22 cellular contexts compared by ENCODE assay signal in genomic region chr4:40187386-40187913, GRCh38. TPM values are rescaled to one million over a fixed set of nuclear protein-coding genes. Genes with fewer than 3 reads are reported as not detected.
DNase-seq lines count a peak whose midpoint lies in the region; ATAC-seq lines count a peak whose summit lies in the region.
"Had no signal": no experiment of that assay in that cellular context is flagged by ENCODE, and none has a peak within 500 bp of the region (broad histone marks: within the 10 kb centered on the region; RNA-seq: fewer than 3 reads in every experiment).

No MANE protein-coding gene starts in this region.

- no peaks in the 10 kb centered on the region for H3K36me3 ChIP-seq in KOPT-K1 (ENCODE audit: insufficient read depth, low read length)
- H3K36me3 ChIP-seq: thyroid gland had no signal

- H3K27ac Mint-ChIP-seq in activated naive CD4-positive, alpha-beta T cell treated with anti-CD3 and anti-CD28 coated beads, Interleukin-2, amount 50 U/mL, for 24 hours = peak overlapping the region; percentile 80
- H3K27ac Mint-ChIP-seq in activated T-helper 17 cell treated with anti-CD3 and anti-CD28 coated beads, Interleukin-2, amount 50 U/mL, for 72 hours = peak overlapping the region; percentile 90
- peak overlapping the region; percentile 75 for H3K27ac Mint-ChIP-seq in stimulated activated naive B cell treated with anti-CD40 and anti-IgM and Interleukin-4, amounts not matched to agents 10 μg/mL and 1 μg/mL and 100 μg/mL, for 72 hours
- H3K27ac Mint-ChIP-seq: activated naive CD4-positive, alpha-beta T cell treated with anti-CD3 and anti-CD28 coated beads, Interleukin-2, amount 10 ng/mL, durations not matched to agents 7 days and 5 days; brain had no signal

- no peaks in the 10 kb centered on the region for H3K27me3 Mint-ChIP-seq in activated naive CD4-positive, alpha-beta T cell treated with anti-CD3 and anti-CD28 coated beads, Interleukin-2, amount 50 U/mL, for 24 hours
- H3K27me3 Mint-ChIP-seq in activated T-helper 17 cell treated with anti-CD3 and anti-CD28 coated beads, Interleukin-2, amount 50 U/mL, for 72 hours = no peaks in the 10 kb centered on the region
- no peaks in the 10 kb centered on the region for H3K27me3 Mint-ChIP-seq in stimulated activated naive B cell treated with anti-CD40 and anti-IgM and Interleukin-4, amounts not matched to agents 10 μg/mL and 1 μg/mL and 100 μg/mL, for 72 hours
- H3K27me3 Mint-ChIP-seq: activated naive CD4-positive, alpha-beta T cell treated with anti-CD3 and anti-CD28 coated beads, Interleukin-2, amount 10 ng/mL, durations not matched to agents 7 days and 5 days; brain had no signal

- no peaks in the 10 kb centered on the region for H3K9me3 ChIP-seq in KOPT-K1 (ENCODE audit: insufficient read depth, low read length, poor library complexity, severe bottlenecking)
- H3K9me3 ChIP-seq: thyroid gland had no signal

- peak overlapping the region; percentile 96 for H3K27ac ChIP-seq in KOPT-K1 (ENCODE audit: low read depth, low read length, poor library complexity, severe bottlenecking)
- H3K27ac ChIP-seq: hepatocyte, RWPE1, thyroid gland had no signal

- peak; percentile 61 for ATAC-seq in activated T-helper 17 cell treated with anti-CD3 and anti-CD28 coated beads, Interleukin-2, amount 50 U/mL, for 72 hours (replicated peaks)
- no peak for ATAC-seq in stimulated activated naive B cell treated with anti-CD40 and anti-IgM and Interleukin-4, amounts not matched to agents 10 μg/mL and 1 μg/mL and 100 μg/mL, for 72 hours (replicated peaks)
- no peak for ATAC-seq in HG03196 (IDR thresholded peaks at IDR 0.05; ENCODE audit: unreplicated experiment)

- H3K9me3 Mint-ChIP-seq in activated naive CD4-positive, alpha-beta T cell treated with anti-CD3 and anti-CD28 coated beads, Interleukin-2, amount 50 U/mL, for 24 hours = peaks cover 5% of the 10 kb centered on the region
- H3K9me3 Mint-ChIP-seq in activated T-helper 17 cell treated with anti-CD3 and anti-CD28 coated beads, Interleukin-2, amount 50 U/mL, for 72 hours = peaks cover 3% of the 10 kb centered on the region
- H3K9me3 Mint-ChIP-seq in stimulated activated naive B cell treated with anti-CD40 and anti-IgM and Interleukin-4, amounts not matched to agents 10 μg/mL and 1 μg/mL and 100 μg/mL, for 72 hours = no peaks in the 10 kb centered on the region
- H3K9me3 Mint-ChIP-seq: activated naive CD4-positive, alpha-beta T cell treated with anti-CD3 and anti-CD28 coated beads, Interleukin-2, amount 10 ng/mL, durations not matched to agents 7 days and 5 days; brain had no signal

- peaks cover 77% of the 10 kb centered on the region for H3K4me1 Mint-ChIP-seq in activated naive CD4-positive, alpha-beta T cell treated with anti-CD3 and anti-CD28 coated beads, Interleukin-2, amount 50 U/mL, for 24 hours
- peaks cover 16% of the 10 kb centered on the region for H3K4me1 Mint-ChIP-seq in activated T-helper 17 cell treated with anti-CD3 and anti-CD28 coated beads, Interleukin-2, amount 50 U/mL, for 72 hours
- peaks cover 44 to 76% of the 10 kb centered on the region in 2 donors for H3K4me1 Mint-ChIP-seq in stimulated activated naive B cell treated with anti-CD40 and anti-IgM and Interleukin-4, amounts not matched to agents 10 μg/mL and 1 μg/mL and 100 μg/mL, for 72 hours

- no peak for DNase-seq in activated naive CD4-positive, alpha-beta T cell treated with Interleukin-2 at 50 U/mL for 16 hours
- DNase-seq in stimulated activated naive B cell treated with anti-CD40 and anti-IgM and Interleukin-4, amounts not matched to agents 10 μg/mL and 1 μg/mL and 100 μg/mL, for 72 hours = no peak
- DNase-seq in NCI-H2171 treated with DMSO at 0.1 percent for 48 hours (lab: John Stamatoyannopoulos, UW) = no peak
- no peak for DNase-seq in SIG-M5 treated with dmso at 0.1 percent for 504 hours (lab: John Stamatoyannopoulos, UW; ENCODE audit: unreplicated experiment)
- DNase-seq: activated naive CD4-positive, alpha-beta T cell treated with anti-CD3 and anti-CD28 coated beads, Interleukin-2, amount 10 ng/mL, durations not matched to agents 7 days and 5 days; H7; islet precursor cell; NCI-H1092 treated with DMSO at 0.1 percent for 48 hours; NCI-H2081; NCI-H510A; thyroid gland had no signal

- H3K4me3 Mint-ChIP-seq in activated naive CD4-positive, alpha-beta T cell treated with anti-CD3 and anti-CD28 coated beads, Interleukin-2, amount 50 U/mL, for 24 hours = peak overlapping the region; percentile 64
- H3K4me3 Mint-ChIP-seq in activated T-helper 17 cell treated with anti-CD3 and anti-CD28 coated beads, Interleukin-2, amount 50 U/mL, for 72 hours = peak overlapping the region; percentile 70
- H3K4me3 Mint-ChIP-seq in stimulated activated naive B cell treated with anti-CD40 and anti-IgM and Interleukin-4, amounts not matched to agents 10 μg/mL and 1 μg/mL and 100 μg/mL, for 72 hours = peak overlapping the region in 1 of 2 donors; percentile 17
- H3K4me3 Mint-ChIP-seq: activated naive CD4-positive, alpha-beta T cell treated with anti-CD3 and anti-CD28 coated beads, Interleukin-2, amount 10 ng/mL, durations not matched to agents 7 days and 5 days; brain had no signal

- peaks cover 2% of the 10 kb centered on the region for H3K36me3 Mint-ChIP-seq in activated naive CD4-positive, alpha-beta T cell treated with anti-CD3 and anti-CD28 coated beads, Interleukin-2, amount 50 U/mL, for 24 hours
- no peaks in the 10 kb centered on the region for H3K36me3 Mint-ChIP-seq in activated T-helper 17 cell treated with anti-CD3 and anti-CD28 coated beads, Interleukin-2, amount 50 U/mL, for 72 hours (ENCODE audit: low read depth)
- peaks cover 0 to 3% of the 10 kb centered on the region in 2 donors for H3K36me3 Mint-ChIP-seq in stimulated activated naive B cell treated with anti-CD40 and anti-IgM and Interleukin-4, amounts not matched to agents 10 μg/mL and 1 μg/mL and 100 μg/mL, for 72 hours
- H3K36me3 Mint-ChIP-seq: brain had no signal

RNA-seq across cellular contexts. Expression of gene RHOH, which starts 9.4 kb away (rescaled TPM):
- 100 to 1,000 TPM; 107 to 117 TPM for total RNA-seq in activated T-helper 17 cell treated with anti-CD3 and anti-CD28 coated beads, Interleukin-2, amount 50 U/mL, for 72 hours
- total RNA-seq: hepatocyte, HT1080, lung microvascular endothelial cell, myocyte, osteoblast had no signal
